Comparison of ENCODE assay signal across 2 cellular contexts in genomic region chr16:87502308-87502969, GRCh38.
TF ChIP-seq lines count a peak whose summit lies in the region.

No MANE protein-coding gene starts in this region.

TF ChIP-seq in GM12891, 5 proteins besides CTCF, POLR2A, EP300 and RAD21 (continued from another document):
- TF ChIP-seq TAF1 (IDR thresholded peaks at IDR 0.05; ENCODE audit: low read depth, low read length): no peak
- TF ChIP-seq POU2F2 (IDR thresholded peaks at IDR 0.05; ENCODE audit: low read depth, low read length): no peak
- no peak for TF ChIP-seq POLR2AphosphoS5 (IDR thresholded peaks at IDR 0.05; ENCODE audit: low read depth, low read length)
TF ChIP-seq in GM12891: peak in this region for 0.

TF ChIP-seq in GM12878, 131 proteins besides CTCF, POLR2A, EP300 and RAD21 (continued from another document):
- TF ChIP-seq, protein P1, sequence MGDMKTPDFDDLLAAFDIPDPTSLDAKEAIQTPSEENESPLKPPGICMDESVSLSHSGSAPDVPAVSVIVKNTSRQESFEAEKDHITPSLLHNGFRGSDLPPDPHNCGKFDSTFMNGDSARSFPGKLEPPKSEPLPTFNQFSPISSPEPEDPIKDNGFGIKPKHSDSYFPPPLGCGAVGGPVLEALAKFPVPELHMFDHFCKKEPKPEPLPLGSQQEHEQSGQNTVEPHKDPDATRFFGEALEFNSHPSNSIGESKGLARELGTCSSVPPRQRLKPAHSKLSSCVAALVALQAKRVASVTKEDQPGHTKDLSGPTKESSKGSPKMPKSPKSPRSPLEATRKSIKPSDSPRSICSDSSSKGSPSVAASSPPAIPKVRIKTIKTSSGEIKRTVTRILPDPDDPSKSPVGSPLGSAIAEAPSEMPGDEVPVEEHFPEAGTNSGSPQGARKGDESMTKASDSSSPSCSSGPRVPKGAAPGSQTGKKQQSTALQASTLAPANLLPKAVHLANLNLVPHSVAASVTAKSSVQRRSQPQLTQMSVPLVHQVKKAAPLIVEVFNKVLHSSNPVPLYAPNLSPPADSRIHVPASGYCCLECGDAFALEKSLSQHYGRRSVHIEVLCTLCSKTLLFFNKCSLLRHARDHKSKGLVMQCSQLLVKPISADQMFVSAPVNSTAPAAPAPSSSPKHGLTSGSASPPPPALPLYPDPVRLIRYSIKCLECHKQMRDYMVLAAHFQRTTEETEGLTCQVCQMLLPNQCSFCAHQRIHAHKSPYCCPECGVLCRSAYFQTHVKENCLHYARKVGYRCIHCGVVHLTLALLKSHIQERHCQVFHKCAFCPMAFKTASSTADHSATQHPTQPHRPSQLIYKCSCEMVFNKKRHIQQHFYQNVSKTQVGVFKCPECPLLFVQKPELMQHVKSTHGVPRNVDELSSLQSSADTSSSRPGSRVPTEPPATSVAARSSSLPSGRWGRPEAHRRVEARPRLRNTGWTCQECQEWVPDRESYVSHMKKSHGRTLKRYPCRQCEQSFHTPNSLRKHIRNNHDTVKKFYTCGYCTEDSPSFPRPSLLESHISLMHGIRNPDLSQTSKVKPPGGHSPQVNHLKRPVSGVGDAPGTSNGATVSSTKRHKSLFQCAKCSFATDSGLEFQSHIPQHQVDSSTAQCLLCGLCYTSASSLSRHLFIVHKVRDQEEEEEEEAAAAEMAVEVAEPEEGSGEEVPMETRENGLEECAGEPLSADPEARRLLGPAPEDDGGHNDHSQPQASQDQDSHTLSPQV (IDR thresholded peaks at IDR 0.05): no peak
